In the genomic region with DNA sequence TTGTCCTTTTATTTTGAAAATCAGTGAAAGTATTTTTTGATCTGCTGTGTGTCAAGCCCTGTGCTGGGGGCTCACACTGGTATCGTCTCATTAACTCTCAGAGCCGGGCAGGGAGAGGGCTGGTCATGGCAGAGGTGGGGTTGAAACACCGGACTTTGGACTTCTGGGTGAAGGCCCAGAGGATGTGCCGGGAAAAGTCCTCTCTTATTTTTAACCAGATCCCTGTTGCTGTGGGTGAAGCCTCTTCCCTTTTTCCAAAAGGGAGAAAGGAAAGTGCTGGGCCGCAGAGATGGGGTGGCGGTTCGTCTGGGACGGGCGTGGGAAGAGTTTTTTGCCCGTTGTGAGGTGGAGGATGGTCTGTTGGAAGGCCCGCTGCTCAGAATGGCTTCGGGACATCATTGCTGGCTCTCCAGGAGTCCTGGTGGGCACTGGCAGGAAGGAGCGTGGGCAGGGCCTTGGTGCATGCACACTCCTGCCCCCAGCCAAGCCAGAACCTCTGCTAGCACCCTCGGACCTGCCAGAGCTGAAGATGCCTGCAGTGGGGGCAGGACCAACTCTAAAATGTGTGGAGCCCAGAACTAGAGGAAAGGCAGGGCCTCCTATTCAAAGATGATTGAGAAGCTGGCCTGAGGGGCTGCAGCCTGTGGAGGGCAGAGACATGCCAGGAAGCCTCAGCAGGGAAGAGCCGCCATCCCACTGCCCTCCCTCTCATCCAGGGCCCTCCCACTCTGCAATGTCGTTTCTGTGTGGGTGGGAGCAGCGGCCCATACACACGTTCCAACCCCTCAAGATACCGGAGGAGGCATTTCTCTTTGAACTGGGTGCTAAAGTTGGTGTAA, we compare ENCODE assay signal across 14 cellular contexts.
DNase-seq lines count a peak whose midpoint lies in the region; ATAC-seq and TF ChIP-seq lines count a peak whose summit lies in the region.
"Had no signal": no experiment of that assay in that cellular context is flagged by ENCODE, and none has a peak within 500 bp of the region (broad histone marks: within the 10 kb centered on the region; RNA-seq: fewer than 3 reads in every experiment).

No MANE protein-coding gene starts in this region.

- no peak overlapping the region for H2BK15ac ChIP-seq in H9 (ENCODE audit: low read depth, low read length)
- H2BK15ac ChIP-seq in mesenchymal stem cell (ENCODE audit: low read depth, poor library complexity, severe bottlenecking), result peak overlapping the region; percentile 75

- POLR2A ChIA-PET in activated CD8-positive, alpha-beta T cell treated with anti-CD3 and anti-CD28 coated beads for 36 hours (lab: Charles Lee), result interaction anchor here (1.0 to 1.1 kb wide), 2 partner anchors 32 to 80 kb away, joined by 3 read pairs; no protein-coding TSS in a partner anchor

- H3K4me2 ChIP-seq in H9 (ENCODE audit: insufficient read depth, insufficient read length, low read length) (no peak overlapping the region), mesenchymal stem cell (ENCODE audit: low read length, poor library complexity, severe bottlenecking) (no peak overlapping the region)

- no peak for DNase-seq in H9
- DNase-seq in activated CD8-positive, alpha-beta T cell treated with anti-CD3 and anti-CD28 coated beads for 36 hours, result peak; percentile 11
- no peak for DNase-seq in mesenchymal stem cell
- no peak for DNase-seq in stimulated activated naive CD8-positive, alpha-beta T cell treated with anti-CD3 and anti-CD28 coated beads, Interleukin-15, amount 100 ng/mL, for 72 hours
- DNase-seq in OCI-M1 (lab: John Stamatoyannopoulos, UW), result no peak
- DNase-seq in NCI-H2171 (lab: John Stamatoyannopoulos, UW), result no peak
- DNase-seq in MG63, result no peak
- DNase-seq: activated naive CD4-positive, alpha-beta T cell treated with anti-CD3 and anti-CD28 coated beads, Interleukin-2, amount 50 U/mL, for 16 hours; NCI-H2081; stimulated activated CD4-positive, alpha-beta T cell treated with anti-CD3 and anti-CD28 coated beads, Interleukin-2, amount 100 ng/mL, for 48 hours; T1000 had no signal

- no peak overlapping the region for H2BK12ac ChIP-seq in H9 (ENCODE audit: insufficient read length, low read depth, low read length)
- H2BK12ac ChIP-seq in mesenchymal stem cell (ENCODE audit: low read length in 2 of 2), result peak overlapping the region; percentile 56 to 67

- CTCF ChIA-PET in activated CD8-positive, alpha-beta T cell treated with anti-CD3 and anti-CD28 coated beads for 36 hours (lab: Charles Lee), result interaction anchor here (0.8 to 2.0 kb wide), 2 partner anchors 21 to 140 kb away, joined by 3 to 6 read pairs; no protein-coding TSS in a partner anchor

- TF ChIP-seq CTCF in H9 (conservative IDR thresholded peaks at IDR 0.05), result no peak
- no peak for TF ChIP-seq CTCF in activated CD8-positive, alpha-beta T cell treated with anti-CD3 and anti-CD28 coated beads for 36 hours (IDR thresholded peaks at IDR 0.05)

- H3K18ac ChIP-seq in H9 (ENCODE audit: insufficient read length, low read depth, low read length) (no peak overlapping the region), mesenchymal stem cell (ENCODE audit: low read depth in 1 of 2, low read length in 2 of 2) (peak overlapping the region in 1 of 2 experiments; percentile 84)

- H2AFZ ChIP-seq in H9 (ENCODE audit: low read length), result no peak overlapping the region
- H2AFZ ChIP-seq in mesenchymal stem cell (ENCODE audit: low read depth, low read length), result no peak overlapping the region

- peaks cover 2% of the 10 kb centered on the region for H4K20me1 ChIP-seq in H9 (ENCODE audit: control insufficient read depth, insufficient read depth, insufficient read length)

- H3K27me3 Mint-ChIP-seq in H9 (ENCODE audit: low read depth), result no peaks in the 10 kb centered on the region
- H3K27me3 Mint-ChIP-seq in activated CD8-positive, alpha-beta T cell treated with anti-CD3 and anti-CD28 coated beads for 36 hours, result no peaks in the 10 kb centered on the region
- no peaks in the 10 kb centered on the region for H3K27me3 Mint-ChIP-seq in stimulated activated naive CD8-positive, alpha-beta T cell treated with anti-CD3 and anti-CD28 coated beads, Interleukin-15, amount 100 ng/mL, for 72 hours

- H2AK5ac ChIP-seq in H9 (ENCODE audit: insufficient read length, low read length) (no peak overlapping the region), mesenchymal stem cell (ENCODE audit: low read length, severe bottlenecking) (no peak overlapping the region)

- H3K23ac ChIP-seq in H9 (ENCODE audit: insufficient read length, low read depth, low read length) (no peak overlapping the region), mesenchymal stem cell (ENCODE audit: low read length in 2 of 2) (no peak overlapping the region)

- H3K27me3 ChIP-seq in H9 (ENCODE audit: insufficient read depth, low read length) (no peaks in the 10 kb centered on the region), mesenchymal stem cell (ENCODE audit: control insufficient read depth in 1 of 2, insufficient read depth in 1 of 2, low read length in 2 of 2) (no peaks in the 10 kb centered on the region), MG63 (no peaks in the 10 kb centered on the region)
- H3K27me3 ChIP-seq: cardiac muscle cell, right atrium auricular region, vagina had no signal

- peak overlapping the region in 2 of 3 experiments; percentile 15 to 76; a peak in 3 of 7 replicates for H3K27ac Mint-ChIP-seq in H9
- peak overlapping the region; percentile 27 for H3K27ac Mint-ChIP-seq in activated CD8-positive, alpha-beta T cell treated with anti-CD3 and anti-CD28 coated beads for 36 hours
- H3K27ac Mint-ChIP-seq in stimulated activated naive CD8-positive, alpha-beta T cell treated with anti-CD3 and anti-CD28 coated beads, Interleukin-15, amount 100 ng/mL, for 72 hours, result peak overlapping the region; percentile 6 to 43

- peaks cover 16% of the 10 kb centered on the region for H3K4me1 ChIP-seq in H9 (ENCODE audit: insufficient read depth, low read length)
- H3K4me1 ChIP-seq in mesenchymal stem cell (ENCODE audit: control insufficient read depth, insufficient read depth, low read depth, low read length), result peaks cover 16% of the 10 kb centered on the region

- no peak overlapping the region for H3K4ac ChIP-seq in H9 (ENCODE audit: low read depth, low read length)
- H3K4ac ChIP-seq in mesenchymal stem cell (ENCODE audit: low read depth in 1 of 2, low read length in 2 of 2), result peak overlapping the region in 1 of 2 experiments; percentile 33

- H3K9me3 ChIP-seq in H9 (ENCODE audit: control insufficient read depth, low read depth, low read length) (no peaks in the 10 kb centered on the region), mesenchymal stem cell (ENCODE audit: control insufficient read depth, low read length) (no peaks in the 10 kb centered on the region), MG63 (no peaks in the 10 kb centered on the region)
- H3K9me3 ChIP-seq: right atrium auricular region, vagina had no signal

- H3K9ac ChIP-seq in H9 (ENCODE audit: extremely low read depth, insufficient read length, low read length), result no peak overlapping the region
- H3K9ac ChIP-seq in mesenchymal stem cell (ENCODE audit: low read length), result no peak overlapping the region

- H4K8ac ChIP-seq in H9 (replicated peaks; ENCODE audit: insufficient read length, low read depth, low read length), result no peak overlapping the region
- H4K8ac ChIP-seq in mesenchymal stem cell (ENCODE audit: low read length), result no peak overlapping the region

- H2BK120ac ChIP-seq in H9 (ENCODE audit: low read depth, low read length, poor library complexity, severe bottlenecking), result no peak overlapping the region
- no peak overlapping the region for H2BK120ac ChIP-seq in mesenchymal stem cell (ENCODE audit: low read depth, low read length)

- H2BK5ac ChIP-seq in H9 (ENCODE audit: insufficient read length, low read length) (no peak overlapping the region), mesenchymal stem cell (ENCODE audit: low read depth, low read length, poor library complexity, severe bottlenecking) (no peak overlapping the region)

- H4K91ac ChIP-seq in H9 (ENCODE audit: insufficient read length, low read depth, low read length), result no peak overlapping the region
- H4K91ac ChIP-seq in mesenchymal stem cell (ENCODE audit: low read length), result peak overlapping the region; percentile 70

- ATAC-seq in activated CD8-positive, alpha-beta T cell treated with anti-CD3 and anti-CD28 coated beads for 36 hours, result peak; percentile 18
- ATAC-seq in stimulated activated naive CD8-positive, alpha-beta T cell treated with anti-CD3 and anti-CD28 coated beads, Interleukin-15, amount 100 ng/mL, for 72 hours, result no peak

- H3K23me2 ChIP-seq in H9 (ENCODE audit: insufficient read length, low read depth, low read length, poor library complexity, severe bottlenecking), result no peaks in the 10 kb centered on the region

- intact Hi-C loops in activated CD8-positive, alpha-beta T cell treated with anti-CD3 and anti-CD28 coated beads for 36 hours (cut with micrococcal nuclease), result no loop called here

- H3K27ac ChIP-seq in H9 (ENCODE audit: insufficient read length, low read depth, low read length) (no peak overlapping the region), mesenchymal stem cell (ENCODE audit: low read length, poor library complexity, severe bottlenecking) (no peak overlapping the region)
- H3K27ac ChIP-seq: cardiac muscle cell, right atrium auricular region, vagina had no signal

- no peak overlapping the region for H3K56ac ChIP-seq in H9 (ENCODE audit: insufficient read length, low read depth, low read length)

- H3K4me1 Mint-ChIP-seq in H9, result peaks cover 32 to 33% of the 10 kb centered on the region in 2 experiments
- H3K4me1 Mint-ChIP-seq in activated CD8-positive, alpha-beta T cell treated with anti-CD3 and anti-CD28 coated beads for 36 hours (ENCODE audit: low read depth), result peaks cover 47% of the 10 kb centered on the region
- H3K4me1 Mint-ChIP-seq in stimulated activated naive CD8-positive, alpha-beta T cell treated with anti-CD3 and anti-CD28 coated beads, Interleukin-15, amount 100 ng/mL, for 72 hours, result peaks cover 68% of the 10 kb centered on the region

- H3K79me2 ChIP-seq in H9 (ENCODE audit: insufficient read depth, low read length), result no peaks in the 10 kb centered on the region

- whole genome bisulfite sequencing in H9 (ENCODE audit: extremely low coverage, insufficient read length, low lambda C conversion rate), result no CpG with 5 or more reads among the region's 19 CpGs
- WGBS in mesenchymal stem cell, result 90% methylated on average over 19 of the region's 19 CpGs

- H3K14ac ChIP-seq in H9 (ENCODE audit: insufficient read depth, low read length) (no peak overlapping the region; the same call in 1 of the 2 replicates), mesenchymal stem cell (ENCODE audit: low read length in 2 of 2) (no peak overlapping the region)

- peaks cover 2 to 15% (median 9%) of the 10 kb centered on the region in 3 experiments; a peak in 5 of 7 replicates for H3K36me3 Mint-ChIP-seq in H9 (ENCODE audit: insufficient read depth in 1 of 3, low read depth in 3 of 3)
- peaks cover 3% of the 10 kb centered on the region for H3K36me3 Mint-ChIP-seq in activated CD8-positive, alpha-beta T cell treated with anti-CD3 and anti-CD28 coated beads for 36 hours (ENCODE audit: low read depth)

- H3K9me3 Mint-ChIP-seq in H9, result no peaks in the 10 kb centered on the region
- H3K9me3 Mint-ChIP-seq in activated CD8-positive, alpha-beta T cell treated with anti-CD3 and anti-CD28 coated beads for 36 hours, result no peaks in the 10 kb centered on the region
- no peaks in the 10 kb centered on the region for H3K9me3 Mint-ChIP-seq in stimulated activated naive CD8-positive, alpha-beta T cell treated with anti-CD3 and anti-CD28 coated beads, Interleukin-15, amount 100 ng/mL, for 72 hours

- no peak overlapping the region for H3T11ph ChIP-seq in H9 (ENCODE audit: low read length)

- H4K5ac ChIP-seq in H9 (ENCODE audit: insufficient read length, low read depth, low read length), result no peak overlapping the region

- no peak overlapping the region for H2BK20ac ChIP-seq in H9 (ENCODE audit: low read depth, low read length, poor library complexity, severe bottlenecking)

- peaks cover 0 to 7% of the 10 kb centered on the region in 2 experiments for H3K36me3 ChIP-seq in mesenchymal stem cell (ENCODE audit: control insufficient read depth in 1 of 2, insufficient read depth in 2 of 2, low read depth in 1 of 2, low read length in 2 of 2)
- no peaks in the 10 kb centered on the region for H3K36me3 ChIP-seq in MG63
- H3K36me3 ChIP-seq: cardiac muscle cell, right atrium auricular region, vagina had no signal

- H3K4me3 ChIP-seq in mesenchymal stem cell (ENCODE audit: insufficient read depth in 1 of 2, low read depth in 1 of 2, low read length in 2 of 2) (no peak overlapping the region), MG63 (no peak overlapping the region)
- H3K4me3 ChIP-seq: cardiac muscle cell, right atrium auricular region, vagina had no signal

- H3K79me1 ChIP-seq in H9 (ENCODE audit: insufficient read depth, low read depth, low read length, poor library complexity, severe bottlenecking) (no peaks in the 10 kb centered on the region), mesenchymal stem cell (replicated peaks; ENCODE audit: low read length, poor library complexity, severe bottlenecking) (peaks cover 20% of the 10 kb centered on the region)

- no peak overlapping the region for H3K4me3 Mint-ChIP-seq in H9
- H3K4me3 Mint-ChIP-seq in activated CD8-positive, alpha-beta T cell treated with anti-CD3 and anti-CD28 coated beads for 36 hours, result no peak overlapping the region
- peak overlapping the region in 1 of 2 donors; percentile 73 for H3K4me3 Mint-ChIP-seq in stimulated activated naive CD8-positive, alpha-beta T cell treated with anti-CD3 and anti-CD28 coated beads, Interleukin-15, amount 100 ng/mL, for 72 hours
